In the genomic region with DNA sequence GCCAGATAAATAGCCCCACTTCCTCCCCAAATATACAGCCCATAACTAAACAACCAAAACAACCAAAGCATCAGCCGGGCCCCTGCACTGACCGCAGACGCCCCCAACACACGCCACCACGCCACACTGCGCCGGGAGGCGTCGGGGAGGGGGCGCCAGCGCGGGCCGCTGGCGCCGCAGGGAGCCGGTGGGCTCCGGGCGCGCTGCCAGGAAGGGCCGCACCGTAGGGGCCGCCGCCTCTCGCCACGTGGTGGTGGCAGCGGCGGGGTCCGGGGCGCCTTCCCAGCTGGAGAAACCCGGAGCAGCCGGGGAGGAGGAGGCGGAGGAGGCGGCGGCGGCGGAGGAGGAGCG, we compare ENCODE assay signal across 8 cellular contexts. TPM values are rescaled to one million over a fixed set of nuclear protein-coding genes. Genes with fewer than 3 reads are reported as not detected.
A peak's percentile ranks its signal among the peaks of the same experiment; 100 is the strongest.
DNase-seq lines count a peak whose midpoint lies in the region; ATAC-seq and TF ChIP-seq lines count a peak whose summit lies in the region.

No MANE protein-coding gene starts in this region.

- intact Hi-C loops in left colon (cut with DNase I, micrococcal nuclease) (no loop called here), tibial artery (cut with DNase I; ENCODE audit: low total_unique reads) (loop anchor here (10.0 kb wide), 1 partner anchor 411 kb away; the partner anchor contains the start of genes CBX1 and SNX11)

- H3K4me3 ChIP-seq in tibial artery = peak overlapping the region; percentile 83 to 96

- peak overlapping the region; percentile 93 for H3K27ac Mint-ChIP-seq in stimulated activated naive CD8-positive, alpha-beta T cell treated with anti-CD3 and anti-CD28 coated beads, Interleukin-15, Interleukin-2, amounts not matched to agents 100 ng/mL and 50 ng/mL, for 24 hours
- H3K27ac Mint-ChIP-seq in activated naive CD8-positive, alpha-beta T cell treated with anti-CD3 and anti-CD28 coated beads for 36 hours = peak overlapping the region; percentile 84

- H3K4me3 Mint-ChIP-seq in stimulated activated naive CD8-positive, alpha-beta T cell treated with anti-CD3 and anti-CD28 coated beads, Interleukin-15, Interleukin-2, amounts not matched to agents 100 ng/mL and 50 ng/mL, for 24 hours = peak overlapping the region; percentile 89
- H3K4me3 Mint-ChIP-seq in activated naive CD8-positive, alpha-beta T cell treated with anti-CD3 and anti-CD28 coated beads for 36 hours = peak overlapping the region; percentile 84

- peaks cover 4% of the 10 kb centered on the region for H3K36me3 Mint-ChIP-seq in stimulated activated naive CD8-positive, alpha-beta T cell treated with anti-CD3 and anti-CD28 coated beads, Interleukin-15, Interleukin-2, amounts not matched to agents 100 ng/mL and 50 ng/mL, for 24 hours (ENCODE audit: low read depth)
- peaks cover 3% of the 10 kb centered on the region for H3K36me3 Mint-ChIP-seq in activated naive CD8-positive, alpha-beta T cell treated with anti-CD3 and anti-CD28 coated beads for 36 hours

- no peak for ATAC-seq in stimulated activated naive CD8-positive, alpha-beta T cell treated with anti-CD3 and anti-CD28 coated beads, Interleukin-15, Interleukin-2, amounts not matched to agents 100 U/mL and 50 U/mL, for 24 hours
- ATAC-seq in left colon (peak; percentile 28), GM18520 (IDR thresholded peaks at IDR 0.05; ENCODE audit: unreplicated experiment) (no peak)

- H3K4me1 ChIP-seq in tibial artery = peaks cover 0 to 35% (median 14%) of the 10 kb centered on the region in 4 donors

- H3K27me3 ChIP-seq in tibial artery = no peaks in the 10 kb centered on the region

- H3K4me1 Mint-ChIP-seq in stimulated activated naive CD8-positive, alpha-beta T cell treated with anti-CD3 and anti-CD28 coated beads, Interleukin-15, Interleukin-2, amounts not matched to agents 100 ng/mL and 50 ng/mL, for 24 hours (ENCODE audit: low read depth) = peaks cover 66% of the 10 kb centered on the region
- H3K4me1 Mint-ChIP-seq in activated naive CD8-positive, alpha-beta T cell treated with anti-CD3 and anti-CD28 coated beads for 36 hours = peaks cover 56% of the 10 kb centered on the region

- H3K27me3 Mint-ChIP-seq in stimulated activated naive CD8-positive, alpha-beta T cell treated with anti-CD3 and anti-CD28 coated beads, Interleukin-15, Interleukin-2, amounts not matched to agents 100 ng/mL and 50 ng/mL, for 24 hours = no peaks in the 10 kb centered on the region
- no peaks in the 10 kb centered on the region for H3K27me3 Mint-ChIP-seq in activated naive CD8-positive, alpha-beta T cell treated with anti-CD3 and anti-CD28 coated beads for 36 hours

- no peak for TF ChIP-seq CTCF in tibial artery (IDR thresholded peaks at IDR 0.05)

- no peaks in the 10 kb centered on the region for H3K36me3 ChIP-seq in tibial artery

- peak overlapping the region; percentile 82 to 87 for H3K27ac ChIP-seq in tibial artery

- H3K9me3 ChIP-seq in tibial artery = no peaks in the 10 kb centered on the region

- DNase-seq in stimulated activated naive CD8-positive, alpha-beta T cell treated with anti-CD3 and anti-CD28 coated beads, Interleukin-15, Interleukin-2, amounts not matched to agents 100 U/mL and 50 U/mL, for 24 hours = no peak
- no peak for DNase-seq in activated naive CD8-positive, alpha-beta T cell treated with anti-CD3 and anti-CD28 coated beads for 36 hours
- DNase-seq in left colon = peak in 1 of 2 donors; percentile 40
- no peak for DNase-seq in tibial artery
- DNase-seq in stimulated activated naive CD4-positive, alpha-beta T cell treated with Interleukin-2 at 50 U/mL for 16 hours (lab: John Stamatoyannopoulos, UW) = no peak
- no peak for DNase-seq in iPS-NIHi7 (ENCODE audit: extremely low spot score)

- H3K9me3 Mint-ChIP-seq in stimulated activated naive CD8-positive, alpha-beta T cell treated with anti-CD3 and anti-CD28 coated beads, Interleukin-15, Interleukin-2, amounts not matched to agents 100 ng/mL and 50 ng/mL, for 24 hours = no peaks in the 10 kb centered on the region
- H3K9me3 Mint-ChIP-seq in activated naive CD8-positive, alpha-beta T cell treated with anti-CD3 and anti-CD28 coated beads for 36 hours = no peaks in the 10 kb centered on the region

RNA-seq across cellular contexts. Expression of gene TBKBP1, which starts 0.3 kb away (rescaled TPM):
- 10 to 100 TPM; 11.7 to 11.9 TPM for total RNA-seq in activated naive CD8-positive, alpha-beta T cell treated with anti-CD3 and anti-CD28 coated beads for 36 hours
- total RNA-seq in left colon = 1 to 10 TPM; 1.5 to 3.8 TPM

RNA-seq across cellular contexts. Expression of gene TBX21, which starts 39.4 kb away (rescaled TPM):
- 10 to 100 TPM; 61.7 to 61.9 TPM for total RNA-seq in activated naive CD8-positive, alpha-beta T cell treated with anti-CD3 and anti-CD28 coated beads for 36 hours
- under 1 TPM; 0.34 to 0.56 TPM for total RNA-seq in left colon

RNA-seq across cellular contexts. Expression of gene KPNB1, which starts 43.9 kb away (rescaled TPM):
- total RNA-seq in activated naive CD8-positive, alpha-beta T cell treated with anti-CD3 and anti-CD28 coated beads for 36 hours = 100 to 1,000 TPM; 886 to 911 TPM
- 100 to 1,000 TPM; 176 to 228 TPM for total RNA-seq in left colon

Comparison
In these comparisons a context has a peak if more than half of its experiments do, and no peak if none do; other contexts are left out.
1. RNA of gene TBX21, which starts 39.4 kb away (total RNA-seq): 61.7 to 61.9 TPM in activated naive CD8-positive, alpha-beta T cell treated with anti-CD3 and anti-CD28 coated beads for 36 hours; 0.34 to 0.56 TPM in left colon; every median in the first group is over 10 times any median in the second.